In the genomic region with DNA sequence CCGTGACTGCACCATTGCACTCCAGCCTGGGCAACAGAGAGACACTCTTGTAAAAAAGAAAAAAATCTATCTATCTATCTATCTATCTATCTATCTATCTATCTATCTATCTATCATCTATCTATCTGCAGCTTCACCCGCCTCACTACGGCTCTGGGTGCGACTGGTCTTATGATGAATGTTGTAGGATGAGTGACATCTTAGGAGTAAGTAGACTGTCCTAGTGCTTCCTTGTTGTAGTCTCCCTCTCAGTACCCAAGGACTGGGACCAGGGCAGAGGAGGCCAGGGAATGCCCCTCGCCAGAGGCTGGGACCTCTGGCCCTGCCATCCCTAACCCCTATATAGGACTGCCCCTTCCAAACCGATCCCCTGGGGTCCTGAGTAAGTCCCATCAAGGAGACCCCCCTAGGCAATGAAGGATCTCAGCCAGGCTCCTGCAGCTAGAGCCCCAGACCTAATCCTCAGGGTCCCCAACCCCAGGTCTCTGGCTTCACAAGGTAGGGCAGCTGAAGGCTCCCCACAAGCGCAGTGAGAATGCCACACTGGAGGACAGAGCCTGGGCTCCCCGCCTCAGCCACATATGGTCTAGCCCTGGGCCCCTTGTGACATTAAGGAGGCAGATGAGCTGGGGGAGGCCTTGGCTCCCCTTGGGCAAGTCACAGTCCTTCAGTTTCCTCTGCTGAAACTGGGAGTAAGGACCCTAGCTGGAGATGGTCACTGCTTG, we compare ENCODE assay signal across 8 cellular contexts. TPM values are rescaled to one million over a fixed set of nuclear protein-coding genes. Genes with fewer than 3 reads are reported as not detected.
A peak's percentile ranks its signal among the peaks of the same experiment; 100 is the strongest.
DNase-seq lines count a peak whose midpoint lies in the region; ATAC-seq and TF ChIP-seq lines count a peak whose summit lies in the region.

No MANE protein-coding gene starts in this region.

- no peaks in the 10 kb centered on the region for H3K9me3 Mint-ChIP-seq in HFFc6
- no peaks in the 10 kb centered on the region for H3K9me3 Mint-ChIP-seq in nephron progenitor cell

- H3K27me3 Mint-ChIP-seq in HFFc6 (ENCODE audit: insufficient read depth): peaks cover 22% of the 10 kb centered on the region
- H3K27me3 Mint-ChIP-seq in nephron progenitor cell (ENCODE audit: low read depth, poor library complexity): peaks cover 38% of the 10 kb centered on the region

- H3K36me3 ChIP-seq in ACC112 (ENCODE audit: insufficient read depth, low read length) (peaks cover 21% of the 10 kb centered on the region; the same call in 1 of the 2 replicates), body of pancreas (replicated peaks in 1 of 2; ENCODE audit: insufficient read depth in 1 of 2, low read depth in 2 of 2) (no peaks in the 10 kb centered on the region)

- DNase-seq in HFFc6 (no peak), body of pancreas (no peak), nephron progenitor cell (no peak), retina (no peak), foreskin melanocyte (no peak), MV-4-11 (lab: John Stamatoyannopoulos, UW) (no peak)
- no peak for DNase-seq in stimulated activated CD4-positive, alpha-beta T cell treated with anti-CD3 and anti-CD28 coated beads, Interleukin-1b, Interleukin-23, amount 100 ng/mL, for 48 hours

- H3K27ac ChIP-seq in ACC112 (ENCODE audit: low read depth, low read length) (no peak overlapping the region), body of pancreas (peak overlapping the region in 3 of 4 donors; percentile 70 to 89 (median 85))

- peaks cover 15% of the 10 kb centered on the region for H3K4me1 Mint-ChIP-seq in HFFc6 (ENCODE audit: low read depth)
- peaks cover 21% of the 10 kb centered on the region for H3K4me1 Mint-ChIP-seq in nephron progenitor cell

- H3K36me3 Mint-ChIP-seq in HFFc6 (ENCODE audit: low read depth): peaks cover 10% of the 10 kb centered on the region
- no peaks in the 10 kb centered on the region for H3K36me3 Mint-ChIP-seq in nephron progenitor cell (ENCODE audit: low read depth)

- TF ChIP-seq POLR2A in body of pancreas (IDR thresholded peaks at IDR 0.05): no peak

- H3K9me3 ChIP-seq in body of pancreas: no peaks in the 10 kb centered on the region

- H2AFZ ChIP-seq in ACC112 (ENCODE audit: low read length, unreplicated experiment): peak overlapping the region; percentile 93

- H3K27ac Mint-ChIP-seq in HFFc6 (peak overlapping the region; percentile 98), nephron progenitor cell (no peak overlapping the region)

- H3K4me1 ChIP-seq in ACC112 (ENCODE audit: control insufficient read depth, insufficient read depth, low read length, unreplicated experiment) (peaks cover 15% of the 10 kb centered on the region), body of pancreas (peaks cover 26% of the 10 kb centered on the region)

- peak overlapping the region; percentile 97 for H3K4me3 Mint-ChIP-seq in HFFc6
- H3K4me3 Mint-ChIP-seq in nephron progenitor cell: peak overlapping the region; percentile 96

- no peak for ATAC-seq in body of pancreas

- intact Hi-C loops in body of pancreas (cut with DNase I): no loop called here

- no peak overlapping the region for H3K4me3 ChIP-seq in ACC112 (ENCODE audit: low read depth, low read length)
- no peak overlapping the region for H3K4me3 ChIP-seq in body of pancreas

- peaks cover 40% of the 10 kb centered on the region for H3K79me2 ChIP-seq in ACC112 (ENCODE audit: control insufficient read depth, insufficient read depth, low read length, unreplicated experiment)

- 83 to 92% methylated on average over 5 to 8 of the region's 8 CpGs for WGBS in body of pancreas, 2 donors

- TF ChIP-seq CTCF in HFFc6 (IDR thresholded peaks at IDR 0.05): no peak
- TF ChIP-seq CTCF in body of pancreas (IDR thresholded peaks at IDR 0.05): no peak
- no peak for TF ChIP-seq CTCF in nephron progenitor cell (IDR thresholded peaks at IDR 0.05)

- H3K27me3 ChIP-seq in ACC112 (ENCODE audit: insufficient read depth, low read length): peaks cover 24% of the 10 kb centered on the region
- H3K27me3 ChIP-seq in body of pancreas: no peaks in the 10 kb centered on the region

RNA-seq across cellular contexts. Expression of gene SEC13, which starts 0.9 kb away (rescaled TPM):
- 100 to 1,000 TPM; 240 to 278 (median 274) TPM for total RNA-seq in HFFc6 (2021; fragmentation: NEBNext Ultra II Directional; extraction: Animal tissue kit (Norgen Biotek cat#: 25700))
- total RNA-seq in body of pancreas: 100 to 1,000 TPM in 1 of 2 donors, 10 to 100 TPM in 1; 71.6 to 129 TPM

RNA-seq across cellular contexts. Expression of gene GHRL, which starts 29.0 kb away (rescaled TPM):
- total RNA-seq in HFFc6 (2021; fragmentation: NEBNext Ultra II Directional; extraction: Animal tissue kit (Norgen Biotek cat#: 25700)): under 1 TPM in 2 of 6 experiments, not detected in 4; 0.21 to 0.41 TPM
- 1 to 10 TPM; 3.6 to 4.2 TPM for total RNA-seq in body of pancreas
